In genomic region chr13:27524981-27525975, GRCh38 we compare ENCODE assay signal across 17 cellular contexts.
DNase-seq lines count a peak whose midpoint lies in the region; TF ChIP-seq lines count a peak whose summit lies in the region.
"Had no signal": no experiment of that assay in that cellular context is flagged by ENCODE, and none has a peak within 500 bp of the region (broad histone marks: within the 10 kb centered on the region; RNA-seq: fewer than 3 reads in every experiment).

No MANE protein-coding gene starts in this region.

- intact Hi-C loops in uterus (cut with DNase I; ENCODE audit: low total_unique reads): no loop called here
- intact Hi-C loops in posterior cingulate gyrus (cut with DNase I): no loop called here

- peak; percentile 19 for DNase-seq in NCI-H345 (lab: John Stamatoyannopoulos, UW)
- DNase-seq in NCI-H345 treated with DMSO at 0.1 percent for 48 hours (lab: John Stamatoyannopoulos, UW; ENCODE audit: unreplicated experiment): no peak
- DNase-seq in NCI-H2171 (lab: John Stamatoyannopoulos, UW): peak; percentile 57
- peak; percentile 67 for DNase-seq in cerebellum (ENCODE audit: low spot score)
- DNase-seq in uterus: no peak
- no peak for DNase-seq in posterior cingulate gyrus
- no peak for DNase-seq in SHP77 (lab: John Stamatoyannopoulos, UW)
- DNase-seq: DMS153, GM23248, HCEC 1CT, IMR-90, NCI-H1048, NCI-H146, NCI-H2081 treated with DMSO at 0.1 percent for 48 hours, NCI-H446 treated with DMSO at 0.1 percent for 48 hours, SJCRH30 had no signal

- H3K27me3 ChIP-seq in uterus: no peaks in the 10 kb centered on the region

- H3K9me3 ChIP-seq in uterus: no peaks in the 10 kb centered on the region
- H3K9me3 ChIP-seq: SJCRH30 had no signal

- H3K36me3 ChIP-seq in uterus: no peaks in the 10 kb centered on the region
- H3K36me3 ChIP-seq: SJCRH30 had no signal

- H3K4me1 ChIP-seq in uterus: no peaks in the 10 kb centered on the region
- H3K4me1 ChIP-seq: SJCRH30 had no signal

- no peak overlapping the region for H3K4me3 ChIP-seq in uterus
- H3K4me3 ChIP-seq: GM12878, GM23248, SJCRH30 had no signal

- TF ChIP-seq POLR2A in uterus (IDR thresholded peaks at IDR 0.05): no peak

- no peak overlapping the region for H3K27ac ChIP-seq in uterus
- H3K27ac ChIP-seq: GM23248, SJCRH30 had no signal

- TF ChIP-seq CTCF in uterus (IDR thresholded peaks at IDR 0.05): no peak

Comparison
In these comparisons a context has a peak if more than half of its experiments do, and no peak if none do; other contexts are left out.
1. DNase-seq: peak in NCI-H345 (single experiment), NCI-H2171 (single experiment) and cerebellum (single experiment); none in NCI-H345 treated with DMSO at 0.1 percent for 48 hours (single experiment), uterus (0 of 2), posterior cingulate gyrus (0 of 10) and SHP77 (0 of 2).